In genomic region chr15:41904487-41905359, GRCh38 we compare ENCODE assay signal across 8 cellular contexts. TPM values are rescaled to one million over a fixed set of nuclear protein-coding genes. Genes with fewer than 3 reads are reported as not detected.
DNase-seq lines count a peak whose midpoint lies in the region; ATAC-seq and TF ChIP-seq lines count a peak whose summit lies in the region.

No MANE protein-coding gene starts in this region.

- DNase-seq in SIG-M5 treated with dmso at 0.1 percent for 504 hours (lab: John Stamatoyannopoulos, UW; ENCODE audit: unreplicated experiment) (peak; percentile 42), SIG-M5 (lab: John Stamatoyannopoulos, UW) (no peak), NB4 (ENCODE audit: low read depth) (peak; percentile 71), T-helper 9 cell (peak; percentile 58), astrocyte of the cerebellum (ENCODE audit: low read depth) (peak; percentile 40), hepatic stellate cell (ENCODE audit: low spot score) (peak; percentile 88), smooth muscle cell (lab: John Stamatoyannopoulos, UW; ENCODE audit: unreplicated experiment) (peak; percentile 13)

- H3K4me1 ChIP-seq in smooth muscle cell (ENCODE audit: low read depth), result no peaks in the 10 kb centered on the region

- WGBS in smooth muscle cell (ENCODE audit: low lambda C conversion rate), result 57% methylated on average over 14 of the region's 14 CpGs

- no peak overlapping the region for H3K4me2 ChIP-seq in smooth muscle cell

- no peak for TF ChIP-seq POLR2A in NB4 (IDR thresholded peaks at IDR 0.05; ENCODE audit: extremely low read depth, insufficient read length)

- H3K4me3 ChIP-seq in NB4 (ENCODE audit: low read depth, low read length) (no peak overlapping the region), astrocyte of the cerebellum (ENCODE audit: low read depth, low read length) (no peak overlapping the region), smooth muscle cell (no peak overlapping the region)

- H3F3A ChIP-seq in smooth muscle cell (ENCODE audit: low read depth), result no peaks in the 10 kb centered on the region

- H3K9me3 ChIP-seq in smooth muscle cell (replicated peaks; ENCODE audit: low read depth), result no peaks in the 10 kb centered on the region

- ATAC-seq in HG03139 (IDR thresholded peaks at IDR 0.05; ENCODE audit: unreplicated experiment), result no peak

- H3K9ac ChIP-seq in smooth muscle cell (ENCODE audit: low read depth), result no peak overlapping the region

- no peaks in the 10 kb centered on the region for H3K79me2 ChIP-seq in smooth muscle cell (ENCODE audit: low read depth)

- H3K27me3 ChIP-seq in smooth muscle cell (ENCODE audit: low read depth), result no peaks in the 10 kb centered on the region

- H3K36me3 ChIP-seq in smooth muscle cell (ENCODE audit: low read depth), result no peaks in the 10 kb centered on the region

- H2AFZ ChIP-seq in smooth muscle cell (ENCODE audit: low read depth), result no peak overlapping the region

- in situ Hi-C loops in astrocyte of the cerebellum (cut with HindIII; ENCODE audit: low sequenced_read_pairs), result no loop called here

- peaks cover 26% of the 10 kb centered on the region for H4K20me1 ChIP-seq in smooth muscle cell (ENCODE audit: low read depth)

- H3K27ac ChIP-seq in smooth muscle cell (ENCODE audit: low read depth), result no peak overlapping the region

- peak; percentile 84 for TF ChIP-seq CTCF in NB4 (IDR thresholded peaks at IDR 0.05; ENCODE audit: low read depth, low read length)
- peak; percentile 92 for TF ChIP-seq CTCF in astrocyte of the cerebellum (IDR thresholded peaks at IDR 0.05; ENCODE audit: low read depth, low read length, missing control alignments)
- TF ChIP-seq CTCF in smooth muscle cell (IDR thresholded peaks at IDR 0.05; ENCODE audit: borderline replicate concordance, insufficient read depth, poor library complexity, severe bottlenecking), result peak; percentile 71

RNA-seq across cellular contexts. Expression of gene SPTBN5, which starts 10.9 kb away (rescaled TPM):
- total RNA-seq in smooth muscle cell, result 0.04 and 0.13 TPM in 2 replicates
- 0.08 and 1.1 TPM in 2 replicates for polyA plus RNA-seq in smooth muscle cell
